ENCODE assay signal across 24 cellular contexts in the genomic region with DNA sequence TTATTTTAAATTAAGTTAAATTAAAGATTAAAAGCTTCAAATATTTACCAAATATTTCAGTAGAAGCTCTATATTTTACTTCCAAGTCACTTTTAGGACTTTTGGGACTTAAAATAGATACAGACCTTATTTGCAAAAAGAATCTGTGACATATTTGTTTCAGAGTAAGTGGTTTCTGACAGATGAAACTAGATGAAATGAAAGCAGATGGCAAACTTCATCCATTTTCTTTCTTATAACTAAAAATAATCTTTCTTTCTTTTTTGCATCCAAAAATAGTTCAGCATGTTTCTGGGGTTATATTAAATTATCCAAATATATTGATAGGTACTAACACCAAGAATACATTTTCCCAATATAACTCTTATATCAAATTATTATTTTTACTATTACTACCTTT. TPM values are rescaled to one million over a fixed set of nuclear protein-coding genes. Genes with fewer than 3 reads are reported as not detected.
DNase-seq lines count a peak whose midpoint lies in the region; ATAC-seq and TF ChIP-seq lines count a peak whose summit lies in the region.
"Had no signal": no experiment of that assay in that cellular context is flagged by ENCODE, and none has a peak within 500 bp of the region (broad histone marks: within the 10 kb centered on the region; RNA-seq: fewer than 3 reads in every experiment).

No MANE protein-coding gene starts in this region.

- no peaks in the 10 kb centered on the region for H3K9me3 ChIP-seq in CD4-positive, alpha-beta T cell (ENCODE audit: control insufficient read depth, low read length)
- H3K9me3 ChIP-seq: A549, HAP-1, neutrophil, right lobe of liver had no signal

- no peaks in the 10 kb centered on the region for H3K9me3 Mint-ChIP-seq in mesothelial cell of epicardium
- H3K9me3 Mint-ChIP-seq in CD4-positive, alpha-beta T cell: no peaks in the 10 kb centered on the region
- H3K9me3 Mint-ChIP-seq in Calu3 (ENCODE audit: low read depth, unreplicated experiment): no peaks in the 10 kb centered on the region
- H3K9me3 Mint-ChIP-seq: CD4-positive, CD25-positive, alpha-beta regulatory T cell had no signal

- H3K36me3 Mint-ChIP-seq in mesothelial cell of epicardium (no peaks in the 10 kb centered on the region), Calu3 (ENCODE audit: insufficient read depth, unreplicated experiment) (no peaks in the 10 kb centered on the region)
- no peaks in the 10 kb centered on the region for H3K36me3 Mint-ChIP-seq in CD4-positive, alpha-beta T cell (ENCODE audit: low read depth)
- H3K36me3 Mint-ChIP-seq: brain had no signal

- intact Hi-C loops in CD4-positive, alpha-beta T cell (cut with DNase I, micrococcal nuclease): loop anchor here in 1 of 2 experiments (10.0 kb wide), 1 partner anchor 313 kb away; a partner anchor contains a TSS
- intact Hi-C loops in Calu3 (cut with micrococcal nuclease; ENCODE audit: unreplicated experiment): no loop called here

- no TSS peak for BruUV-seq in Calu3 (replicated peaks; lab: Mats Ljungman, UMichigan)

- H3K36me3 ChIP-seq in GM06990 (ENCODE audit: control insufficient read depth, insufficient read depth, low read length): no peaks in the 10 kb centered on the region
- H3K36me3 ChIP-seq: HAP-1, neutrophil, right lobe of liver had no signal

- H3K4me3 Mint-ChIP-seq in mesothelial cell of epicardium (no peak overlapping the region), Calu3 (ENCODE audit: low read depth, unreplicated experiment) (no peak overlapping the region)
- H3K4me3 Mint-ChIP-seq in CD4-positive, alpha-beta T cell: no peak overlapping the region
- H3K4me3 Mint-ChIP-seq: activated naive CD4-positive, alpha-beta T cell treated with anti-CD3 and anti-CD28 coated beads, Interleukin-2, amount 10 ng/mL, durations not matched to agents 7 days and 5 days; CD4-positive, CD25-positive, alpha-beta regulatory T cell had no signal

- H3K27ac ChIP-seq in CD4-positive, alpha-beta T cell (ENCODE audit: low read depth, low read length): no peak overlapping the region
- H3K27ac ChIP-seq: A549, neutrophil, right lobe of liver had no signal

- DNase-seq in GM06990 (ENCODE audit: extremely low read depth, insufficient read length): peak; percentile 57
- no peak for DNase-seq in mesothelial cell of epicardium (ENCODE audit: low spot score in 2 of 2, unreplicated experiment in 2 of 2)
- no peak for DNase-seq in activated naive CD4-positive, alpha-beta T cell treated with anti-CD3 and anti-CD28 coated beads, Interleukin-2, amount 50 U/mL, for 16 hours
- no peak for DNase-seq in CD4-positive, alpha-beta T cell
- no peak for DNase-seq in Calu3
- DNase-seq: activated CD4-positive, alpha-beta T cell treated with anti-CD3 and anti-CD28 coated beads for 1 hour; activated CD8-positive, alpha-beta memory T cell treated with anti-CD3 and anti-CD28 coated beads, Interleukin-2, amount 50 U/mL, for 48 hours; activated naive CD4-positive, alpha-beta T cell treated with anti-CD3 and anti-CD28 coated beads, Interleukin-2, amount 10 ng/mL, durations not matched to agents 7 days and 5 days; CD4-positive, CD25-positive, alpha-beta regulatory T cell; dermis blood vessel endothelial cell; midbrain; NCI-H1105; right lobe of liver had no signal

- H3K27me3 Mint-ChIP-seq in mesothelial cell of epicardium (ENCODE audit: low read depth) (no peaks in the 10 kb centered on the region), Calu3 (ENCODE audit: unreplicated experiment) (no peaks in the 10 kb centered on the region)
- no peaks in the 10 kb centered on the region for H3K27me3 Mint-ChIP-seq in CD4-positive, alpha-beta T cell
- H3K27me3 Mint-ChIP-seq: activated naive CD4-positive, alpha-beta T cell treated with anti-CD3 and anti-CD28 coated beads, Interleukin-2, amount 10 ng/mL, durations not matched to agents 7 days and 5 days; CD4-positive, CD25-positive, alpha-beta regulatory T cell had no signal

- no peak overlapping the region for H3K4me3 ChIP-seq in GM06990 (replicated peaks; ENCODE audit: low read depth, low read length)
- H3K4me3 ChIP-seq: A549, HAP-1, right lobe of liver had no signal

- ATAC-seq in GM19035 (IDR thresholded peaks at IDR 0.05; ENCODE audit: unreplicated experiment): peak; percentile 44
- ATAC-seq in GM21786 (IDR thresholded peaks at IDR 0.05; ENCODE audit: unreplicated experiment): peak; percentile 43
- ATAC-seq in HG03457 (IDR thresholded peaks at IDR 0.05; ENCODE audit: unreplicated experiment): peak; percentile 42
- no peak for ATAC-seq in CD4-positive, alpha-beta T cell (ENCODE audit: poor library complexity)
- ATAC-seq: A549, right lobe of liver, Right ventricle myocardium inferior had no signal

- CTCF ChIA-PET in CD4-positive, alpha-beta T cell (lab: Charles Lee): no interaction called here
- CTCF ChIA-PET in Calu3 (lab: Charles Lee): no interaction called here

- TF ChIP-seq CTCF in GM06990 (IDR thresholded peaks at IDR 0.05; ENCODE audit: insufficient read depth, low read length, poor library complexity, severe bottlenecking): no peak
- TF ChIP-seq CTCF in mesothelial cell of epicardium (IDR thresholded peaks at IDR 0.05; ENCODE audit: unreplicated experiment): no peak
- no peak for TF ChIP-seq CTCF in CD4-positive, alpha-beta T cell (IDR thresholded peaks at IDR 0.05)
- no peak for TF ChIP-seq CTCF in Calu3 (IDR thresholded peaks at IDR 0.05; ENCODE audit: unreplicated experiment)

- no peaks in the 10 kb centered on the region for H3K27me3 ChIP-seq in GM06990 (replicated peaks; ENCODE audit: control insufficient read depth, insufficient read depth, low read length)
- no peaks in the 10 kb centered on the region for H3K27me3 ChIP-seq in CD4-positive, alpha-beta T cell (ENCODE audit: control insufficient read depth, insufficient read depth, low read length)
- H3K27me3 ChIP-seq: neutrophil, right lobe of liver had no signal

- H3K4me1 Mint-ChIP-seq in mesothelial cell of epicardium: peaks cover 8% of the 10 kb centered on the region
- H3K4me1 Mint-ChIP-seq in CD4-positive, alpha-beta T cell (ENCODE audit: low read depth): peaks cover 5% of the 10 kb centered on the region
- H3K4me1 Mint-ChIP-seq in Calu3 (ENCODE audit: low read depth, unreplicated experiment): no peaks in the 10 kb centered on the region
- H3K4me1 Mint-ChIP-seq: brain had no signal

- H3K27ac Mint-ChIP-seq in mesothelial cell of epicardium (no peak overlapping the region), Calu3 (ENCODE audit: unreplicated experiment) (no peak overlapping the region)
- no peak overlapping the region for H3K27ac Mint-ChIP-seq in CD4-positive, alpha-beta T cell
- H3K27ac Mint-ChIP-seq: activated naive CD4-positive, alpha-beta T cell treated with anti-CD3 and anti-CD28 coated beads, Interleukin-2, amount 10 ng/mL, durations not matched to agents 7 days and 5 days; CD4-positive, CD25-positive, alpha-beta regulatory T cell had no signal

- POLR2A ChIA-PET in CD4-positive, alpha-beta T cell (lab: Charles Lee): no interaction called here

RNA-seq across cellular contexts. Expression of a gene that starts 6.6 kb away (rescaled TPM):
- total RNA-seq in mesothelial cell of epicardium (28.0 to 30.4 TPM (median 29.6 TPM) in 3 replicates), Calu3 (2022) (22.2 and 24.2 TPM in 2 replicates)
- total RNA-seq in CD4-positive, alpha-beta T cell: 10 to 100 TPM; 19.2 to 20.5 TPM

RNA-seq across cellular contexts. Expression of a gene that starts 15.4 kb away (rescaled TPM):
- total RNA-seq in mesothelial cell of epicardium (0.16 to 0.47 TPM (median 0.18 TPM) in 3 replicates), Calu3 (2022) (not detected in 2 replicates)
- total RNA-seq in CD4-positive, alpha-beta T cell: 1 to 10 TPM; 1.0 to 2.7 TPM
- total RNA-seq: dermis blood vessel endothelial cell; kidney epithelial cell; T-helper 2 cell treated with Interferon-gamma antibody and Interleukin-4, amounts not matched to agents 100 ng/mL and 5 ng/mL, for 36 hours; temporal lobe had no signal

RNA-seq across cellular contexts. Expression of a gene that starts 40.0 kb away (rescaled TPM):
- 96.0 to 101 TPM (median 96.6 TPM) in 3 replicates for total RNA-seq in mesothelial cell of epicardium
- 10 to 100 TPM; 18.0 to 18.1 TPM for total RNA-seq in CD4-positive, alpha-beta T cell
- 25.8 and 33.0 TPM in 2 replicates for total RNA-seq in Calu3 (2022)

RNA-seq across cellular contexts. Expression of a gene that starts 53.2 kb away (rescaled TPM):
- total RNA-seq in mesothelial cell of epicardium (not detected in 3 replicates), Calu3 (2022) (0.26 and 1.0 TPM in 2 replicates)
- not detected for total RNA-seq in CD4-positive, alpha-beta T cell
- total RNA-seq: CD4-positive, CD25-positive, alpha-beta regulatory T cell; dermis blood vessel endothelial cell; T-helper 2 cell treated with Interferon-gamma antibody and Interleukin-4, amounts not matched to agents 100 ng/mL and 5 ng/mL, for 36 hours; temporal lobe had no signal
